ENCODE assay signal across 16 cellular contexts in genomic region chrX:46882266-46882665, GRCh38. TPM values are rescaled to one million over a fixed set of nuclear protein-coding genes. Genes with fewer than 3 reads are reported as not detected.
A peak's percentile ranks its signal among the peaks of the same experiment; 100 is the strongest.
DNase-seq lines count a peak whose midpoint lies in the region; ATAC-seq, FAIRE-seq and TF ChIP-seq lines count a peak whose summit lies in the region.
"Had no signal": no experiment of that assay in that cellular context is flagged by ENCODE, and none has a peak within 500 bp of the region (broad histone marks: within the 10 kb centered on the region; RNA-seq: fewer than 3 reads in every experiment).

No MANE protein-coding gene starts in this region.

- TF ChIP-seq RAD21 in H1 (IDR thresholded peaks at IDR 0.05 in 1 of 2, conservative IDR thresholded peaks at IDR 0.05 in 1 of 2; ENCODE audit: low read depth in 2 of 2, low read length in 2 of 2) = no peak

- no peaks in the 10 kb centered on the region for H3K79me1 ChIP-seq in H1 (ENCODE audit: low read depth, low read length)

- WGBS in H1 (ENCODE audit: extremely low coverage in 1 of 2, insufficient coverage in 1 of 2, insufficient read length in 1 of 2, insufficient replicate concordance in 2 of 2, low coverage in 1 of 2, low lambda C conversion rate in 2 of 2, missing lambda C conversion rate in 1 of 2), 2 experiments = 25% methylated on average over 1 of the region's 1 CpG; no CpG with 5 or more reads in 1 of the 2 experiments

- H2AK5ac ChIP-seq in H1 (ENCODE audit: low read depth, low read length) = no peak overlapping the region

- H2BK12ac ChIP-seq in H1 (ENCODE audit: low read depth, low read length) = no peak overlapping the region

- no peak overlapping the region for H3K9ac ChIP-seq in H1 (replicated peaks in 1 of 4; ENCODE audit: extremely low read depth in 1 of 4, low read depth in 3 of 4, low read length in 3 of 4)
- H3K9ac ChIP-seq: SK-N-SH had no signal

- no peak for TF ChIP-seq POLR2A in H1 (IDR thresholded peaks at IDR 0.05; ENCODE audit: control extremely low read depth in 1 of 2, low read depth in 2 of 2, low read length in 2 of 2)

- H4K20me1 ChIP-seq in H1 (replicated peaks in 1 of 2; ENCODE audit: control insufficient read depth in 1 of 2, insufficient read depth in 2 of 2, low read length in 2 of 2) = no peaks in the 10 kb centered on the region

- POLR2A ChIA-PET in H1 (lab: Charles Lee; ENCODE audit: partially characterized antibody) = no interaction called here

- peak; percentile 51 for DNase-seq in ELF-1 (ENCODE audit: low read depth, low spot score)
- DNase-seq in NCI-H2171 treated with DMSO at 0.1 percent for 48 hours (lab: John Stamatoyannopoulos, UW) = peak; percentile 24
- no peak for DNase-seq in H1 (ENCODE audit: low read depth in 1 of 2, low spot score in 2 of 2)
- DNase-seq in nephron progenitor cell = no peak
- DNase-seq in NCI-H187 (lab: John Stamatoyannopoulos, UW) = no peak
- DNase-seq in activated effector memory CD4-positive, alpha-beta T cell treated with anti-CD3 and anti-CD28 coated beads, Interleukin-2, amount 50 U/mL, for 16 hours = no peak
- DNase-seq: CD8-positive, alpha-beta T cell; DMS153; NCI-H1092 treated with DMSO at 0.1 percent for 48 hours; NCI-H1694; PC-3; SK-N-SH; T-helper 1 cell had no signal

- no peak overlapping the region for H3K56ac ChIP-seq in H1 (replicated peaks; ENCODE audit: insufficient read length, low read depth, low read length)

- no peak overlapping the region for H3K18ac ChIP-seq in H1 (ENCODE audit: extremely low read depth, low read length)

- no peaks in the 10 kb centered on the region for H3K27me3 Mint-ChIP-seq in nephron progenitor cell (ENCODE audit: low read depth, poor library complexity)

- no peak overlapping the region for H3K4me3 Mint-ChIP-seq in nephron progenitor cell
- H3K4me3 Mint-ChIP-seq: CD8-positive, alpha-beta T cell had no signal

- no peak overlapping the region for H3K4me3 ChIP-seq in H1 (ENCODE audit: extremely low read depth in 1 of 4, insufficient read depth in 2 of 4, low read depth in 3 of 4, low read length in 4 of 4)
- H3K4me3 ChIP-seq: K562 had no signal

- no peaks in the 10 kb centered on the region for H3K4me1 ChIP-seq in H1 (replicated peaks in 1 of 4; ENCODE audit: control insufficient read depth in 3 of 4, insufficient read depth in 4 of 4, low read length in 3 of 4)

- H4K8ac ChIP-seq in H1 (ENCODE audit: extremely low read depth, insufficient read depth, low read length) = no peak overlapping the region

- no peak overlapping the region for H4K91ac ChIP-seq in H1 (replicated peaks; ENCODE audit: insufficient read length, low read length)

- no peaks in the 10 kb centered on the region for H3K79me2 ChIP-seq in H1 (ENCODE audit: control insufficient read depth in 1 of 2, insufficient read depth in 2 of 2, low read length in 2 of 2)

- H2AFZ ChIP-seq in H1 (ENCODE audit: low read length) = no peak overlapping the region

- no peak overlapping the region for H4K5ac ChIP-seq in H1 (ENCODE audit: insufficient read length, low read depth, low read length)

- TF ChIP-seq CTCF in H1 (IDR thresholded peaks at IDR 0.05; ENCODE audit: control extremely low read depth in 1 of 3, insufficient read depth in 1 of 3, low read depth in 1 of 3, low read length in 3 of 3) = no peak
- no peak for TF ChIP-seq CTCF in nephron progenitor cell (IDR thresholded peaks at IDR 0.05)

- no peak overlapping the region for H3K4ac ChIP-seq in H1 (replicated peaks; ENCODE audit: insufficient read length, low read depth, low read length)

- H3K9me3 ChIP-seq in H1 (ENCODE audit: insufficient read depth in 2 of 2, low read depth in 1 of 2, low read length in 1 of 2) = no peaks in the 10 kb centered on the region
- H3K9me3 ChIP-seq: SK-N-SH had no signal

- H3K9me3 Mint-ChIP-seq in nephron progenitor cell = peaks cover 19% of the 10 kb centered on the region
- H3K9me3 Mint-ChIP-seq: CD8-positive, alpha-beta T cell had no signal

- H2BK20ac ChIP-seq in H1 (ENCODE audit: low read length) = no peak overlapping the region

- no peak for ATAC-seq in GM19324 (IDR thresholded peaks at IDR 0.05; ENCODE audit: low FRiP score, unreplicated experiment)
- ATAC-seq in HG03045 (IDR thresholded peaks at IDR 0.05; ENCODE audit: unreplicated experiment) = no peak
- ATAC-seq: CD8-positive, alpha-beta T cell; K562; PC-3 had no signal

- H2BK120ac ChIP-seq in H1 (replicated peaks; ENCODE audit: low read depth, low read length) = no peak overlapping the region

- no peak overlapping the region for H3K23ac ChIP-seq in H1 (ENCODE audit: insufficient read length)

- CTCF ChIA-PET in H1 (lab: Charles Lee; ENCODE audit: partially characterized antibody) = interaction anchor here (1.6 to 1.8 kb wide), 2 partner anchors 10 to 26 kb away, joined by 3 to 4 read pairs; no protein-coding TSS in a partner anchor

- peaks cover 5% of the 10 kb centered on the region for H3K4me1 Mint-ChIP-seq in nephron progenitor cell

- H3K4me2 ChIP-seq in H1 (ENCODE audit: insufficient read depth in 1 of 2, low read depth in 2 of 2, low read length in 2 of 2) = peak overlapping the region; percentile 40 to 42; a peak in 2 of 4 replicates
- H3K4me2 ChIP-seq: SK-N-SH had no signal

- H3K23me2 ChIP-seq in H1 (ENCODE audit: low read depth, low read length) = no peaks in the 10 kb centered on the region; the same call in 1 of the 2 replicates

- no peak for TF ChIP-seq EP300 in H1 (IDR thresholded peaks at IDR 0.05; ENCODE audit: borderline replicate concordance in 1 of 2, low read depth in 2 of 2, low read length in 2 of 2)

- no peak for FAIRE-seq in H1 (lab: Jason Lieb, UNC)
- FAIRE-seq: K562 had no signal

- peaks cover 14% of the 10 kb centered on the region for H3K36me3 Mint-ChIP-seq in nephron progenitor cell (ENCODE audit: low read depth)

- H3K14ac ChIP-seq in H1 (ENCODE audit: insufficient read length) = no peak overlapping the region

- H3K27me3 ChIP-seq in H1 (replicated peaks in 1 of 4; ENCODE audit: control insufficient read depth in 3 of 4, extremely low read depth in 1 of 4, insufficient read depth in 3 of 4, low read length in 3 of 4) = no peaks in the 10 kb centered on the region

- peak overlapping the region; percentile 71 for H3K27ac Mint-ChIP-seq in nephron progenitor cell
- H3K27ac Mint-ChIP-seq: CD8-positive, alpha-beta T cell had no signal

- H3K27ac ChIP-seq in H1 (ENCODE audit: low read depth, low read length) = no peak overlapping the region

- no peak overlapping the region for H2BK15ac ChIP-seq in H1 (ENCODE audit: low read length)

- no peaks in the 10 kb centered on the region for H3K36me3 ChIP-seq in H1 (ENCODE audit: control insufficient read depth in 2 of 4, insufficient read depth in 4 of 4, low read length in 3 of 4)

- no peak overlapping the region for H2BK5ac ChIP-seq in H1 (ENCODE audit: low read depth, low read length)

TF ChIP-seq in H1, 55 proteins besides CTCF, POLR2A, EP300 and RAD21 (continues in another document):
- TF ChIP-seq TBP (IDR thresholded peaks at IDR 0.05; ENCODE audit: low read depth, low read length) (no peak), CBX8 (IDR thresholded peaks at IDR 0.05; ENCODE audit: borderline replicate concordance, low read depth, low read length) (no peak), TEAD4 (IDR thresholded peaks at IDR 0.05; ENCODE audit: low read depth, low read length) (no peak), SP2 (IDR thresholded peaks at IDR 0.05; ENCODE audit: low read length) (no peak), SUZ12 (IDR thresholded peaks at IDR 0.05; ENCODE audit: low read length) (no peak), HDAC2 (IDR thresholded peaks at IDR 0.05; ENCODE audit: borderline replicate concordance in 1 of 2, low read depth in 2 of 2, low read length in 2 of 2) (no peak), GABPA (IDR thresholded peaks at IDR 0.05; ENCODE audit: borderline replicate concordance, insufficient read depth, low read length) (no peak), MAX (IDR thresholded peaks at IDR 0.05) (no peak), CREB1 (IDR thresholded peaks at IDR 0.05) (no peak)

RNA-seq across cellular contexts. Expression of gene JADE3, which starts 30.0 kb away (rescaled TPM):
- 21.5 and 25.2 TPM in 2 replicates for total RNA-seq in H1 (2021; fragmentation: NEBNext Ultra II Directional; extraction: Animal tissue kit (Norgen Biotek cat#: 25700))
- 4.8 and 6.9 TPM in 2 replicates for polyA plus RNA-seq in H1 (2011; rRNA removed)
- 9.4 TPM for polyA plus RNA-seq in H1 (2011; cell fraction: cytosol; rRNA removed)
- 10.0 TPM for polyA plus RNA-seq in H1 (2011; cell fraction: nucleus; rRNA removed)
- 9.7 to 16.4 TPM (median 12.6 TPM) in 4 replicates for polyA plus RNA-seq in H1 (2012, experiment 1 of 2)
- 0.72 TPM for polyA plus RNA-seq in H1 (2012, experiment 2 of 2)
- 8.8 TPM for polyA plus RNA-seq in H1 (2013, experiment 1 of 2)
- 9.3 TPM for polyA plus RNA-seq in H1 (2013, experiment 2 of 2)
- polyA minus RNA-seq in H1 (2011; rRNA and poly(A)+ RNA removed) = 21.9 and 36.9 TPM in 2 replicates
- polyA minus RNA-seq in H1 (2011; cell fraction: cytosol; rRNA and poly(A)+ RNA removed) = 13.7 TPM
- polyA minus RNA-seq in H1 (2011; cell fraction: nucleus; rRNA and poly(A)+ RNA removed) = 9.7 TPM
- total RNA-seq: CD8-positive, alpha-beta T cell had no signal

RNA-seq across cellular contexts. Expression of gene RP2, which starts 45.4 kb away (rescaled TPM):
- 6.1 and 6.9 TPM in 2 replicates for total RNA-seq in H1 (2021; fragmentation: NEBNext Ultra II Directional; extraction: Animal tissue kit (Norgen Biotek cat#: 25700))
- 1.8 and 2.2 TPM in 2 replicates for polyA plus RNA-seq in H1 (2011; rRNA removed)
- 3.2 TPM for polyA plus RNA-seq in H1 (2011; cell fraction: cytosol; rRNA removed)
- polyA plus RNA-seq in H1 (2011; cell fraction: nucleus; rRNA removed) = 1.2 TPM
- polyA plus RNA-seq in H1 (2012, experiment 1 of 2) = 2.5 to 5.4 TPM (median 3.4 TPM) in 4 replicates
- 0.83 TPM for polyA plus RNA-seq in H1 (2012, experiment 2 of 2)
- 3.6 TPM for polyA plus RNA-seq in H1 (2013, experiment 1 of 2)
- 3.7 TPM for polyA plus RNA-seq in H1 (2013, experiment 2 of 2)
- 3.3 and 5.3 TPM in 2 replicates for polyA minus RNA-seq in H1 (2011; rRNA and poly(A)+ RNA removed)
- 2.0 TPM for polyA minus RNA-seq in H1 (2011; cell fraction: cytosol; rRNA and poly(A)+ RNA removed)
- polyA minus RNA-seq in H1 (2011; cell fraction: nucleus; rRNA and poly(A)+ RNA removed) = 2.1 TPM

Comparison
In these comparisons a context has a peak if more than half of its experiments do, and no peak if none do; other contexts are left out.
1. DNase-seq: peak in ELF-1 (single experiment) and NCI-H2171 treated with DMSO at 0.1 percent for 48 hours (single experiment); none in H1 (0 of 2), nephron progenitor cell (single experiment), NCI-H187 (0 of 2) and activated effector memory CD4-positive, alpha-beta T cell treated with anti-CD3 and anti-CD28 coated beads, Interleukin-2, amount 50 U/mL, for 16 hours (single experiment).